Comparison of ENCODE assay signal across 8 cellular contexts in genomic region chr5:99033014-99033931, GRCh38.
DNase-seq lines count a peak whose midpoint lies in the region; ATAC-seq and TF ChIP-seq lines count a peak whose summit lies in the region.

No MANE protein-coding gene starts in this region.

- H3K4me2 ChIP-seq in BLaER1 (peak overlapping the region; percentile 82), HCT116 (ENCODE audit: low read length) (peak overlapping the region; percentile 52)

- CTCF ChIA-PET in HCT116 (lab: Charles Lee): interaction anchor here (0.9 to 1.6 kb wide), 6 partner anchors 28 to 264 kb away, joined by 3 to 6 read pairs (median 4); no protein-coding TSS in a partner anchor

- no peak for TF ChIP-seq POLR2A in HCT116 (IDR thresholded peaks at IDR 0.05; ENCODE audit: borderline replicate concordance, extremely low read depth, insufficient read depth, insufficient read length)

- no peaks in the 10 kb centered on the region for H3K79me2 ChIP-seq in HCT116 (ENCODE audit: insufficient read depth, low read length)

- intact Hi-C loops in HCT116 (cut with micrococcal nuclease): no loop called here

- H3K27ac ChIP-seq in BLaER1 (peak overlapping the region; percentile 87), HCT116 (ENCODE audit: low read depth, low read length) (no peak overlapping the region)

- H2AFZ ChIP-seq in HCT116 (ENCODE audit: low read depth, low read length, poor library complexity, severe bottlenecking): peak overlapping the region; percentile 99

- H3K4me3 ChIP-seq in BLaER1 (peak overlapping the region; percentile 63), HCT116 (replicated peaks in 1 of 2; ENCODE audit: low read depth in 1 of 2, low read length in 2 of 2) (peak overlapping the region in 1 of 2 experiments; percentile 3; a peak in 1 of 4 replicates), fibroblast of villous mesenchyme (ENCODE audit: low read depth, low read length) (peak overlapping the region; percentile 36)

- H3K9me2 ChIP-seq in HCT116 (ENCODE audit: insufficient read depth): no peaks in the 10 kb centered on the region

- in situ Hi-C loops in SK-MEL-5 (cut with HindIII; ENCODE audit: low pct_unique_long_range_greater_than_20kb, low sequenced_read_pairs): no loop called here

- H3K27me3 Mint-ChIP-seq in stimulated activated memory B cell treated with anti-CD40 and anti-IgM and Interleukin-4, amounts not matched to agents 10 μg/mL and 1 μg/mL and 100 μg/mL, for 72 hours: no peaks in the 10 kb centered on the region

- TF ChIP-seq CTCF in HCT116 (IDR thresholded peaks at IDR 0.05 in 2 of 3, conservative IDR thresholded peaks at IDR 0.05 in 1 of 3; ENCODE audit: borderline replicate concordance in 1 of 3, insufficient read depth in 1 of 3, low read depth in 2 of 3, low read length in 2 of 3) (no peak), fibroblast of villous mesenchyme (IDR thresholded peaks at IDR 0.05; ENCODE audit: insufficient read depth, low read depth, low read length) (no peak)

- peaks cover 78% of the 10 kb centered on the region for H3K4me1 Mint-ChIP-seq in stimulated activated memory B cell treated with anti-CD40 and anti-IgM and Interleukin-4, amounts not matched to agents 10 μg/mL and 1 μg/mL and 100 μg/mL, for 72 hours

- H3K27me3 ChIP-seq in BLaER1 (no peaks in the 10 kb centered on the region), HCT116 (ENCODE audit: insufficient read depth, low read length) (no peaks in the 10 kb centered on the region)

- ATAC-seq in HCT116: peak; percentile 26; the same call in 1 of the 2 replicates
- no peak for ATAC-seq in stimulated activated memory B cell treated with anti-CD40 and anti-IgM and Interleukin-4, amounts not matched to agents 10 μg/mL and 1 μg/mL and 100 μg/mL, for 72 hours

- H3K4me3 Mint-ChIP-seq in stimulated activated memory B cell treated with anti-CD40 and anti-IgM and Interleukin-4, amounts not matched to agents 10 μg/mL and 1 μg/mL and 100 μg/mL, for 72 hours: peak overlapping the region; percentile 80

- H4K20me1 ChIP-seq in BLaER1 (no peaks in the 10 kb centered on the region), HCT116 (ENCODE audit: insufficient read depth) (no peaks in the 10 kb centered on the region)

- H3K27ac Mint-ChIP-seq in stimulated activated memory B cell treated with anti-CD40 and anti-IgM and Interleukin-4, amounts not matched to agents 10 μg/mL and 1 μg/mL and 100 μg/mL, for 72 hours: peak overlapping the region; percentile 80

- RAD21 ChIA-PET in HCT116 (lab: Charles Lee; ENCODE audit: low non-redundant PET in 1 of 2, low total read pairs in 2 of 2, uncharacterized antibody in 2 of 2, unreplicated experiment in 2 of 2): interaction anchor here in 1 of 2 experiments (0.8 kb wide), 1 partner anchor 13 kb away, joined by 3 read pairs; no protein-coding TSS in a partner anchor

- H3K36me3 ChIP-seq in BLaER1 (no peaks in the 10 kb centered on the region), HCT116 (ENCODE audit: control insufficient read depth in 1 of 2, insufficient read depth in 2 of 2, low read length in 2 of 2) (no peaks in the 10 kb centered on the region)

- no TSS peak for BruUV-seq in HCT116 (replicated peaks; lab: Mats Ljungman, UMichigan)

- DNase-seq in HCT116 (ENCODE audit: low read depth, low spot score) (no peak), SK-MEL-5 (ENCODE audit: low read depth, low spot score) (peak; percentile 34), fibroblast of villous mesenchyme (ENCODE audit: low read depth) (peak; percentile 36), SKM-1 treated with dmso at 0.1 percent for 144 hours (lab: John Stamatoyannopoulos, UW; ENCODE audit: unreplicated experiment) (no peak), cerebellum (ENCODE audit: low spot score) (no peak)
- no peak for DNase-seq in stimulated activated CD4-positive, alpha-beta T cell treated with anti-CD3 and anti-CD28 coated beads, Interleukin-4, amount 100 ng/mL, for 24 hours

- POLR2A ChIA-PET in HCT116 (lab: Charles Lee): no interaction called here

- H3K9me3 ChIP-seq in BLaER1: no peaks in the 10 kb centered on the region; the same call in none of the 2 replicates
- H3K9me3 ChIP-seq in HCT116 (ENCODE audit: control insufficient read depth in 1 of 2, insufficient read depth in 1 of 2, low read depth in 1 of 2, low read length in 2 of 2): no peaks in the 10 kb centered on the region

- H3K9ac ChIP-seq in BLaER1: peak overlapping the region; percentile 79
- no peak overlapping the region for H3K9ac ChIP-seq in HCT116 (ENCODE audit: low read length)

- no peak for TF ChIP-seq RAD21 in HCT116 (IDR thresholded peaks at IDR 0.05; ENCODE audit: low read depth)

- no peaks in the 10 kb centered on the region for H3K9me3 Mint-ChIP-seq in stimulated activated memory B cell treated with anti-CD40 and anti-IgM and Interleukin-4, amounts not matched to agents 10 μg/mL and 1 μg/mL and 100 μg/mL, for 72 hours

- no peaks in the 10 kb centered on the region for H3K36me3 Mint-ChIP-seq in stimulated activated memory B cell treated with anti-CD40 and anti-IgM and Interleukin-4, amounts not matched to agents 10 μg/mL and 1 μg/mL and 100 μg/mL, for 72 hours

- peaks cover 58% of the 10 kb centered on the region for H3K4me1 ChIP-seq in BLaER1
- peaks cover 0 to 11% of the 10 kb centered on the region in 2 experiments; a peak in 1 of 4 replicates for H3K4me1 ChIP-seq in HCT116 (ENCODE audit: control insufficient read depth in 1 of 2, insufficient read depth in 2 of 2, low read length in 2 of 2)

TF ChIP-seq in HCT116, 20 proteins besides CTCF, POLR2A, EP300 and RAD21:
- no peak for TF ChIP-seq ZFX (IDR thresholded peaks at IDR 0.05)
- TF ChIP-seq EZH2 (IDR thresholded peaks at IDR 0.05): no peak
- TF ChIP-seq EZH2phosphoT487 (IDR thresholded peaks at IDR 0.05; ENCODE audit: borderline replicate concordance): no peak
- no peak for TF ChIP-seq SIN3A (IDR thresholded peaks at IDR 0.05; ENCODE audit: low read depth)
- TF ChIP-seq REST (IDR thresholded peaks at IDR 0.05; ENCODE audit: low read depth): no peak
- TF ChIP-seq ATF3 (IDR thresholded peaks at IDR 0.05): no peak
- no peak for TF ChIP-seq YY1 (IDR thresholded peaks at IDR 0.05; ENCODE audit: extremely low read depth, insufficient replicate concordance, low read depth, low read length)
- TF ChIP-seq POLR2AphosphoS5 (IDR thresholded peaks at IDR 0.05; ENCODE audit: low read depth, low read length): no peak
- TF ChIP-seq SP1 (IDR thresholded peaks at IDR 0.05; ENCODE audit: low read depth): no peak
- no peak for TF ChIP-seq CEBPB (IDR thresholded peaks at IDR 0.05; ENCODE audit: low read depth)
- no peak for TF ChIP-seq SRF (IDR thresholded peaks at IDR 0.05; ENCODE audit: low read depth)
- TF ChIP-seq ZNF274 (IDR thresholded peaks at IDR 0.05; ENCODE audit: low read depth, low read length): no peak
- no peak for TF ChIP-seq FOSL1 (IDR thresholded peaks at IDR 0.05; ENCODE audit: low read depth)
- no peak for TF ChIP-seq TCF7L2 (IDR thresholded peaks at IDR 0.05; ENCODE audit: borderline replicate concordance, extremely low read depth, insufficient read depth, insufficient read length)

Comparison
In these comparisons a context has a peak if more than half of its experiments do, and no peak if none do; other contexts are left out.
1. DNase-seq: peak in SK-MEL-5 (single experiment) and fibroblast of villous mesenchyme (single experiment); none in HCT116 (single experiment), SKM-1 treated with dmso at 0.1 percent for 144 hours (single experiment), cerebellum (single experiment) and stimulated activated CD4-positive, alpha-beta T cell treated with anti-CD3 and anti-CD28 coated beads, Interleukin-4, amount 100 ng/mL, for 24 hours (single experiment).